In genomic region chr6:53795254-53795701, GRCh38 we compare ENCODE assay signal across 8 cellular contexts. TPM values are rescaled to one million over a fixed set of nuclear protein-coding genes. Genes with fewer than 3 reads are reported as not detected.
DNase-seq lines count a peak whose midpoint lies in the region; ATAC-seq and TF ChIP-seq lines count a peak whose summit lies in the region.

No MANE protein-coding gene starts in this region.

- no peaks in the 10 kb centered on the region for H3K9me2 ChIP-seq in OCI-LY7 (ENCODE audit: insufficient read depth, low read length)

- H3K4me1 ChIP-seq in OCI-LY7 (ENCODE audit: insufficient read depth, low read length, poor library complexity, severe bottlenecking), result peaks cover 24% of the 10 kb centered on the region

- POLR2A ChIA-PET in OCI-LY7 (lab: Charles Lee), result interaction anchor here (0.6 to 2.1 kb wide), 8 partner anchors 11 to 416 kb away, joined by 3 to 7 read pairs (median 4); no protein-coding TSS in a partner anchor
- POLR2A ChIA-PET in naive thymus-derived CD8-positive, alpha-beta T cell (lab: Charles Lee), result interaction anchor here (1.1 kb wide), 1 partner anchor 251 kb away, joined by 6 read pairs; the partner anchor contains the start of gene GCLC

- H3K9me3 ChIP-seq in OCI-LY7 (ENCODE audit: low read length), result no peaks in the 10 kb centered on the region; the same call in 1 of the 2 replicates

- ATAC-seq in HG02759 (IDR thresholded peaks at IDR 0.05; ENCODE audit: unreplicated experiment), result peak; percentile 22
- ATAC-seq in effector memory CD8-positive, alpha-beta T cell (replicated peaks), result no peak
- no peak for ATAC-seq in naive thymus-derived CD8-positive, alpha-beta T cell

- TF ChIP-seq CTCF in GM10266 (IDR thresholded peaks at IDR 0.05; ENCODE audit: control insufficient read depth, insufficient read depth, low read depth, missing control alignments) (no peak), OCI-LY7 (conservative IDR thresholded peaks at IDR 0.05; ENCODE audit: low read length) (no peak)

- peaks cover 30% of the 10 kb centered on the region in 2 donors for H3K4me1 Mint-ChIP-seq in effector memory CD8-positive, alpha-beta T cell (ENCODE audit: low read depth in 2 of 2)
- H3K4me1 Mint-ChIP-seq in naive thymus-derived CD8-positive, alpha-beta T cell, result peaks cover 22 to 35% (median 28%) of the 10 kb centered on the region in 4 donors

- no peaks in the 10 kb centered on the region; the same call in 1 of the 2 replicates for H3K79me2 ChIP-seq in OCI-LY7 (ENCODE audit: insufficient read depth, low read depth, low read length)

- intact Hi-C loops in OCI-LY7 (cut with micrococcal nuclease; ENCODE audit: unreplicated experiment), result loop anchor here (2.0 kb wide), 1 partner anchor 730 kb away; the partner anchor contains the start of gene FBXO9

- H3K4me3 Mint-ChIP-seq in effector memory CD8-positive, alpha-beta T cell, result peak overlapping the region; percentile 88 to 90
- H3K4me3 Mint-ChIP-seq in naive thymus-derived CD8-positive, alpha-beta T cell, result peak overlapping the region; percentile 83 to 97 (median 95)

- CTCF ChIA-PET in OCI-LY7 (lab: Charles Lee; ENCODE audit: unreplicated experiment), result no interaction called here

- H4K20me1 ChIP-seq in OCI-LY7 (ENCODE audit: insufficient read depth, low read length), result 0 out of 2 replicates have a peak, but pooled peaks cover 3% of the 10 kb centered on the region

- DNase-seq in GM10266 (ENCODE audit: extremely low spot score) (peak; percentile 42), OCI-LY7 (ENCODE audit: low spot score) (no peak), middle frontal gyrus (ENCODE audit: extremely low spot score, low spot score) (no peak), T-helper 9 cell (no peak), NCI-H1436 treated with DMSO at 0.1 percent for 48 hours (lab: John Stamatoyannopoulos, UW) (no peak)
- peak in 1 of 3 experiments; percentile 3 for DNase-seq in effector memory CD8-positive, alpha-beta T cell
- peak in 2 of 10 donors; percentile 17 to 24 for DNase-seq in naive thymus-derived CD8-positive, alpha-beta T cell

- peak overlapping the region; percentile 84 for H3K4me3 ChIP-seq in OCI-LY7 (ENCODE audit: low read depth, low read length, poor library complexity, severe bottlenecking)

- H3K27ac Mint-ChIP-seq in effector memory CD8-positive, alpha-beta T cell, result peak overlapping the region in 1 of 2 donors; percentile 63
- H3K27ac Mint-ChIP-seq in naive thymus-derived CD8-positive, alpha-beta T cell, result peak overlapping the region; percentile 12 to 90 (median 78)

- no peaks in the 10 kb centered on the region for H3K36me3 Mint-ChIP-seq in effector memory CD8-positive, alpha-beta T cell (ENCODE audit: insufficient read depth)
- no peaks in the 10 kb centered on the region for H3K36me3 Mint-ChIP-seq in naive thymus-derived CD8-positive, alpha-beta T cell

- H3K4me2 ChIP-seq in OCI-LY7 (ENCODE audit: low read length), result peak overlapping the region; percentile 97

- no peaks in the 10 kb centered on the region for H3K9me3 Mint-ChIP-seq in effector memory CD8-positive, alpha-beta T cell
- H3K9me3 Mint-ChIP-seq in naive thymus-derived CD8-positive, alpha-beta T cell, result peaks cover 0 to 2% (median 0%) of the 10 kb centered on the region in 9 donors

- H2AFZ ChIP-seq in OCI-LY7 (ENCODE audit: low read length), result peak overlapping the region; percentile 99; the same call in 1 of the 2 replicates

- no peaks in the 10 kb centered on the region for H3K36me3 ChIP-seq in OCI-LY7 (ENCODE audit: insufficient read depth, low read length)

- H3K27ac ChIP-seq in OCI-LY7 (ENCODE audit: low read depth, low read length, poor library complexity, severe bottlenecking), result no peak overlapping the region

- peaks cover 13 to 24% of the 10 kb centered on the region in 2 donors for H3K27me3 Mint-ChIP-seq in effector memory CD8-positive, alpha-beta T cell
- H3K27me3 Mint-ChIP-seq in naive thymus-derived CD8-positive, alpha-beta T cell, result peaks cover 5 to 19% (median 7%) of the 10 kb centered on the region in 5 donors

- BruUV-seq in OCI-LY7 (replicated peaks; lab: Mats Ljungman, UMichigan), result no TSS peak

RNA-seq across cellular contexts. Expression of gene LRRC1, which starts 0.5 kb away (rescaled TPM):
- 7.0 and 8.2 TPM in 2 replicates for total RNA-seq in OCI-LY7 (2014; rRNA removed; shearing (Covaris generic))
- 6.6 and 8.4 TPM in 2 replicates for total RNA-seq in OCI-LY7 (2022)
- total RNA-seq in naive thymus-derived CD8-positive, alpha-beta T cell, result 1 to 10 TPM; 2.5 to 3.8 TPM
- polyA plus RNA-seq in naive thymus-derived CD8-positive, alpha-beta T cell, result 1 to 10 TPM in 2 of 3 donors, under 1 TPM in 1; 0.73 to 1.7 (median 1.5) TPM
